Comparison of ENCODE assay signal across 14 cellular contexts in the genomic region with DNA sequence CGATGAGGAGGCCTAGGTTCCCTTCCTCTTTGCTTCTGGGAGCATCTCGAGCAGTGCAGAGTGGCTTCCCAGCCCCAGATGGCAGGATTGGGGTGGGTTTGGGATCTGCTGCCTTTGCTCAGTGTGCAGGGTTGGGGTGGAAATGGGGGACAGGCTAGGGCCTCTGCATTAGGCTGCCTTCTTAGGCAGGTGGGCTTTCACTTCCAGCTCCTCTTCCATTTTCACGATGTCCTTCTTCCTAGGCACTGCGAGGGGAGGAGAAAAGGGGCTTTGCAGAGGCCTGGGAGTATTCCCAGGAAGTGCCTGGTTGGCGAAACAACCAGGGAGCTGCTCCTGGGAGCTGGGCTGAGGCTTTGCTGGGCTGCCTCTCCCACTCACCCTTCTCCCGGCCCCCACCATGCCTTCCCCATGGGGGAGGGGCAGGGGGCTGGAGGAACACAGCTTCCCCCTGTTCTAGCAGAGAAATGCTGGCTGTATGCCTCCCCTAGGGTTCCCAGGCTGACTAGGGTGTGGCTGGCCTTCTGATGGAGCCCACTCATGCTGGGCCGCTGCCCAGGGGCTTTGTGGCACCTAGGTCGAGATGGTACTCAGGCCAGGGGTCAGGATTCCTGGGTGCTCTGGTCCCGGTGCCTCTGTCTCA. TPM values are rescaled to one million over a fixed set of nuclear protein-coding genes. Genes with fewer than 3 reads are reported as not detected.
DNase-seq lines count a peak whose midpoint lies in the region; ATAC-seq, FAIRE-seq and TF ChIP-seq lines count a peak whose summit lies in the region.
"Had no signal": no experiment of that assay in that cellular context is flagged by ENCODE, and none has a peak within 500 bp of the region (broad histone marks: within the 10 kb centered on the region; RNA-seq: fewer than 3 reads in every experiment).

No MANE protein-coding gene starts in this region.

- intact Hi-C loops in CD14-positive monocyte (cut with micrococcal nuclease): loop anchor here in 1 of 2 donors (2.0 kb wide), 1 partner anchor 15 kb away; the partner anchor contains the start of gene ATG101
- intact Hi-C loops in sigmoid colon (cut with DNase I): no loop called here

- FAIRE-seq in HTR-8/SVneo (lab: Jason Lieb, UNC): no peak
- FAIRE-seq: D721Med, endothelial cell of umbilical vein had no signal

- peaks cover 25 to 43% of the 10 kb centered on the region in 2 donors for H3K36me3 Mint-ChIP-seq in CD14-positive monocyte
- H3K36me3 Mint-ChIP-seq in endothelial cell (ENCODE audit: low read depth, unreplicated experiment): peaks cover 7% of the 10 kb centered on the region

- TF ChIP-seq EP300 in sigmoid colon (IDR thresholded peaks at IDR 0.05): no peak

- H3K4me1 Mint-ChIP-seq in CD14-positive monocyte (peaks cover 26% of the 10 kb centered on the region), endothelial cell (ENCODE audit: unreplicated experiment) (peaks cover 13% of the 10 kb centered on the region)

- DNase-seq in CD14-positive monocyte (ENCODE audit: low spot score) (no peak), Peyer's patch (no peak), fibroblast of peridontal ligament (ENCODE audit: extremely low read depth) (peak; percentile 59), sigmoid colon (peak; percentile 85), endothelial cell (ENCODE audit: low spot score) (no peak), NCI-H1092 treated with DMSO at 0.1 percent for 48 hours (lab: John Stamatoyannopoulos, UW) (no peak), HTR-8/SVneo (ENCODE audit: insufficient read length, low spot score) (no peak)
- DNase-seq: amniotic stem cell; MM.1S; stimulated activated CD4-positive, alpha-beta T cell treated with anti-CD3 and anti-CD28 coated beads, Interleukin-4, amount 100 ng/mL, for 4 hours had no signal

- H3K9me3 Mint-ChIP-seq in CD14-positive monocyte: peaks cover 0 to 16% (median 5%) of the 10 kb centered on the region in 7 donors
- no peaks in the 10 kb centered on the region for H3K9me3 Mint-ChIP-seq in endothelial cell (ENCODE audit: unreplicated experiment)

- peak overlapping the region in 3 of 4 donors; percentile 93 to 96 (median 95) for H3K27ac ChIP-seq in Peyer's patch
- H3K27ac ChIP-seq in sigmoid colon: peak overlapping the region; percentile 94 to 100 (median 96)

- H3K36me3 ChIP-seq in Peyer's patch (peaks cover 0 to 42% (median 0%) of the 10 kb centered on the region in 3 donors), sigmoid colon (peaks cover 3 to 26% (median 17%) of the 10 kb centered on the region in 4 donors)

- TF ChIP-seq POLR2A in Peyer's patch (IDR thresholded peaks at IDR 0.05) (no peak), sigmoid colon (IDR thresholded peaks at IDR 0.05) (peak; percentile 9 to 18)

- no peak for TF ChIP-seq CTCF in CD14-positive monocyte (IDR thresholded peaks at IDR 0.05)
- no peak for TF ChIP-seq CTCF in Peyer's patch (IDR thresholded peaks at IDR 0.05)
- no peak for TF ChIP-seq CTCF in sigmoid colon (IDR thresholded peaks at IDR 0.05)
- no peak for TF ChIP-seq CTCF in endothelial cell (IDR thresholded peaks at IDR 0.05; ENCODE audit: unreplicated experiment)

- H3K27me3 ChIP-seq in Peyer's patch: no peaks in the 10 kb centered on the region
- no peaks in the 10 kb centered on the region for H3K27me3 ChIP-seq in sigmoid colon

- H3K9me3 ChIP-seq in Peyer's patch (no peaks in the 10 kb centered on the region), sigmoid colon (no peaks in the 10 kb centered on the region)

- H3K4me3 ChIP-seq in Peyer's patch: peak overlapping the region in 1 of 4 donors; percentile 60
- H3K4me3 ChIP-seq in sigmoid colon: peak overlapping the region; percentile 67 to 77 (median 68)

- H3K27ac Mint-ChIP-seq in CD14-positive monocyte (peak overlapping the region in 3 of 7 donors; percentile 46 to 94 (median 68)), endothelial cell (ENCODE audit: unreplicated experiment) (no peak overlapping the region)

- no peak for ATAC-seq in GM18517 (IDR thresholded peaks at IDR 0.05; ENCODE audit: unreplicated experiment)

- H3K4me3 Mint-ChIP-seq in CD14-positive monocyte (peak overlapping the region; percentile 94 to 99), endothelial cell (ENCODE audit: unreplicated experiment) (no peak overlapping the region)

- WGBS in sigmoid colon, 2 donors: 84 to 85% methylated on average over 9 of the region's 9 CpGs

- peaks cover 30 to 42% (median 38%) of the 10 kb centered on the region in 3 donors for H3K27me3 Mint-ChIP-seq in CD14-positive monocyte (ENCODE audit: low read depth in 3 of 3)
- peaks cover 16% of the 10 kb centered on the region for H3K27me3 Mint-ChIP-seq in endothelial cell (ENCODE audit: unreplicated experiment)

- H3K4me1 ChIP-seq in Peyer's patch: peaks cover 0 to 32% (median 11%) of the 10 kb centered on the region in 4 donors
- peaks cover 0 to 73% (median 65%) of the 10 kb centered on the region in 4 donors for H3K4me1 ChIP-seq in sigmoid colon

RNA-seq across cellular contexts. Expression of gene NR4A1, which starts 2.4 kb away (rescaled TPM):
- polyA plus RNA-seq in CD14-positive monocyte: 10 to 100 TPM; 10.1 to 41.4 TPM
- 100 to 1,000 TPM in 1 of 4 donors, 10 to 100 TPM in 2, 1 to 10 TPM in 1; 3.9 to 265 (median 42.2) TPM for total RNA-seq in Peyer's patch
- total RNA-seq in sigmoid colon: 100 to 1,000 TPM in 3 of 4 donors, 10 to 100 TPM in 1; 41.7 to 276 (median 167) TPM
- 10 to 100 TPM; 31.2 to 65.9 (median 45.0) TPM for polyA plus RNA-seq in sigmoid colon
- 1.0 TPM for total RNA-seq in endothelial cell (ENCODE audit: unreplicated experiment)

RNA-seq across cellular contexts. Expression of gene ATG101, which starts 16.1 kb away (rescaled TPM):
- polyA plus RNA-seq in CD14-positive monocyte: 10 to 100 TPM; 20.5 to 26.4 TPM
- 10 to 100 TPM; 31.5 to 39.6 (median 33.9) TPM for total RNA-seq in Peyer's patch
- 10 to 100 TPM; 30.2 to 48.7 (median 38.2) TPM for total RNA-seq in sigmoid colon
- 10 to 100 TPM; 58.9 to 64.5 (median 61.7) TPM for polyA plus RNA-seq in sigmoid colon
- 30.6 TPM for total RNA-seq in endothelial cell (ENCODE audit: unreplicated experiment)

RNA-seq across cellular contexts. Expression of gene SMIM41, which starts 25.8 kb away (rescaled TPM):
- polyA plus RNA-seq in CD14-positive monocyte: not detected
- 1 to 10 TPM in 2 of 4 donors, not detected in 2; 1.4 to 6.6 TPM for total RNA-seq in Peyer's patch
- total RNA-seq in sigmoid colon: 1 to 10 TPM in 2 of 4 donors, under 1 TPM in 1, not detected in 1; 0.41 to 5.7 (median 1.2) TPM
- polyA plus RNA-seq in sigmoid colon: under 1 TPM in 1 of 3 donors, not detected in 2; 0.61 TPM
- not detected for total RNA-seq in endothelial cell (ENCODE audit: unreplicated experiment)
- total RNA-seq: endothelial cell of umbilical vein had no signal
- polyA plus RNA-seq: endothelial cell of umbilical vein had no signal

RNA-seq across cellular contexts. Expression of gene TAMALIN, which starts 46.9 kb away (rescaled TPM):
- polyA plus RNA-seq in CD14-positive monocyte: 1 to 10 TPM in 1 of 2 donors, under 1 TPM in 1; 0.63 to 1.6 TPM
- 100 to 1,000 TPM in 1 of 4 donors, 10 to 100 TPM in 1, 1 to 10 TPM in 2; 1.2 to 112 (median 16.2) TPM for total RNA-seq in Peyer's patch
- 10 to 100 TPM in 2 of 4 donors, 1 to 10 TPM in 2; 9.2 to 11.1 (median 10.1) TPM for total RNA-seq in sigmoid colon
- polyA plus RNA-seq in sigmoid colon: 10 to 100 TPM in 1 of 3 donors, 1 to 10 TPM in 2; 4.2 to 17.0 (median 4.9) TPM
- 29.7 TPM for total RNA-seq in endothelial cell (ENCODE audit: unreplicated experiment)
- total RNA-seq: NCI-H460 had no signal

Comparison
In these comparisons a context has a peak if more than half of its experiments do, and no peak if none do; other contexts are left out.
1. DNase-seq: peak in fibroblast of peridontal ligament (single experiment) and sigmoid colon (single experiment); none in CD14-positive monocyte (single experiment), Peyer's patch (0 of 3), endothelial cell (single experiment), NCI-H1092 treated with DMSO at 0.1 percent for 48 hours (single experiment) and HTR-8/SVneo (single experiment).
2. POLR2A ChIP-seq: peak in sigmoid colon (2 of 2); none in Peyer's patch (0 of 2).